In the genomic region with DNA sequence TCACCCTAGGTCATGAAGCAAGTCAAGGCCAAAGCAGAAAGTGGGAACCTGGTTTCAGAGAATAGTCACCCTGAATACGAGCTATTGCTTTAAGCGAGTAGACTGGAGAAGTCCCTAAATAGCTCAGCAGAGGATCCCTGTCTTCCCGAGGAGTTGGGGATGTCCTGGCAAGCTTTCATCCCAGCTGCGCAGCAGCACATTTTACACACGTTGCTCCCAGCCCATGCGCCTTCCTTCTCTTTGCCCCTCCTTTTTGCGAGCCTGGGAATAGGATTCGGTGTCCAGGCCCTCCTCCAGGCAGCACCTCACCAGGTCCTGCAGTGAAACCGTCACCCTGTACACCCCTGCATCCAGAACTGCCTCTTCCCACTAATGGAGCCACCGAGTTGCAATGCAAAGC, we compare ENCODE assay signal across 10 cellular contexts. TPM values are rescaled to one million over a fixed set of nuclear protein-coding genes. Genes with fewer than 3 reads are reported as not detected.
"Had no signal": no experiment of that assay in that cellular context is flagged by ENCODE, and none has a peak within 500 bp of the region (broad histone marks: within the 10 kb centered on the region; RNA-seq: fewer than 3 reads in every experiment).

No MANE protein-coding gene starts in this region.

- ATAC-seq: HCT116, HepG2 had no signal

- DNase-seq: GOT3, H7, HFFc6, KBM-7 had no signal

- H3K4me3 ChIP-seq: HAP-1 had no signal

- H3K9me3 ChIP-seq: HAP-1 had no signal

- H3K27ac ChIP-seq: HL-60 had no signal

RNA-seq across cellular contexts. Expression of gene MPEG1, which starts 19.0 kb away (rescaled TPM):
- total RNA-seq: H4, H7, HepG2, HFFc6, HT1080 had no signal
- polyA plus RNA-seq: HepG2 had no signal
